7 cellular contexts compared by ENCODE assay signal in the genomic region with DNA sequence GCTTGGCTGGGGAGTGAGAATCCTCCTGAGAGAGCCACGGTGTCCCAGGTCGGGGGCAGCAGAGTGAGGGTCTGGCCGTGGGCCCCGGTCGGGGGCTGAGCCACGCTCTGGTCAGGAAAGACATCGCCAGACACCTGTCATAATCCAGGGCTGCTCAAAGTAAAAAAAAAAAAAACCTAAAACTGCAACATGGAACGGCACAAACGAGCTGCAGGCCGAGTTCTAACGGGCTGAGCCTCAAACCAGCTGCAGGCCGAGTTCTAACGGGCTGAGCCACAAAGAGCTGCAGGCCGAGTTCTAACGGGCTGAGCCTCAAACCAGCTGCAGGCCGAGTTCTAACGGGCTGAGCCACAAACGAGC. TPM values are rescaled to one million over a fixed set of nuclear protein-coding genes. Genes with fewer than 3 reads are reported as not detected.
DNase-seq lines count a peak whose midpoint lies in the region; ATAC-seq, FAIRE-seq and TF ChIP-seq lines count a peak whose summit lies in the region.
"Not testable (repeated sequence)": the region's sequence is repeated elsewhere in the genome, so short reads cannot be mapped to it uniquely, and the experiment has no call there.

No MANE protein-coding gene starts in this region.

- H3K9me3 ChIP-seq in Peyer's patch; astrocyte (ENCODE audit: insufficient read depth, low read depth, low read length); esophagus muscularis mucosa; smooth muscle cell (replicated peaks; ENCODE audit: low read depth): not testable (repeated sequence)

- not testable (repeated sequence) for TF ChIP-seq POLR2A in Peyer's patch (IDR thresholded peaks at IDR 0.05); esophagus muscularis mucosa (IDR thresholded peaks at IDR 0.05; ENCODE audit: low read depth)

- peak overlapping the region; percentile 23 for H3K4me2 ChIP-seq in astrocyte (ENCODE audit: low read length)
- not testable (repeated sequence) for H3K4me2 ChIP-seq in smooth muscle cell

- peaks cover 12% of the 10 kb centered on the region for H3F3A ChIP-seq in smooth muscle cell (ENCODE audit: low read depth)

- H3K4me1 Mint-ChIP-seq in HFFc6 (ENCODE audit: low read depth) (peaks cover 90% of the 10 kb centered on the region), astrocyte (ENCODE audit: low read depth, unreplicated experiment) (peaks cover 64% of the 10 kb centered on the region)
- peaks cover 57% of the 10 kb centered on the region for H3K4me1 Mint-ChIP-seq in activated CD8-positive, alpha-beta memory T cell treated with anti-CD3 and anti-CD28 coated beads, Interleukin-2, amount 10 ng/mL, durations not matched to agents 7 days and 5 days
- peaks cover 46 to 86% (median 82%) of the 10 kb centered on the region in 4 donors for H3K4me1 Mint-ChIP-seq in naive thymus-derived CD8-positive, alpha-beta T cell

- not testable (repeated sequence) for TF ChIP-seq EP300 in esophagus muscularis mucosa (IDR thresholded peaks at IDR 0.05)

- ATAC-seq in activated CD8-positive, alpha-beta memory T cell treated with anti-CD3 and anti-CD28 coated beads, Interleukin-2, amount 10 ng/mL, durations not matched to agents 7 days and 5 days, result not testable (repeated sequence)
- peak in 1 of 2 donors; percentile 35 for ATAC-seq in naive thymus-derived CD8-positive, alpha-beta T cell

- H3K9ac ChIP-seq in astrocyte (ENCODE audit: low read length), result peak overlapping the region; percentile 16
- H3K9ac ChIP-seq in smooth muscle cell (ENCODE audit: low read depth), result not testable (repeated sequence)

- H3K79me2 ChIP-seq in astrocyte (ENCODE audit: insufficient read depth, low read length) (peaks cover 94% of the 10 kb centered on the region), smooth muscle cell (ENCODE audit: low read depth) (peaks cover 77% of the 10 kb centered on the region)

- CTCF ChIA-PET in activated CD8-positive, alpha-beta memory T cell treated with anti-CD3 and anti-CD28 coated beads, Interleukin-2, amount 10 ng/mL, durations not matched to agents 7 days and 5 days (lab: Charles Lee), result interaction anchor here (0.7 to 4.3 kb wide), 13 partner anchors 10 to 294 kb away, joined by 3 to 25 read pairs (median 5); no protein-coding TSS in a partner anchor

- peak overlapping the region; percentile 95 for H3K27ac Mint-ChIP-seq in HFFc6
- H3K27ac Mint-ChIP-seq in activated CD8-positive, alpha-beta memory T cell treated with anti-CD3 and anti-CD28 coated beads, Interleukin-2, amount 10 ng/mL, durations not matched to agents 7 days and 5 days, result peak overlapping the region; percentile 96
- not testable (repeated sequence) for H3K27ac Mint-ChIP-seq in astrocyte (ENCODE audit: unreplicated experiment)
- H3K27ac Mint-ChIP-seq in naive thymus-derived CD8-positive, alpha-beta T cell, result peak overlapping the region; percentile 95 to 99 (median 98)

- H2AFZ ChIP-seq in astrocyte (ENCODE audit: low read depth, low read length); smooth muscle cell (ENCODE audit: low read depth): not testable (repeated sequence)

- peak overlapping the region; percentile 75 to 84 (median 75) for H3K27ac ChIP-seq in Peyer's patch
- H3K27ac ChIP-seq in astrocyte (ENCODE audit: low read depth, low read length), result not testable (repeated sequence)
- peak overlapping the region; percentile 11 to 52 (median 29) for H3K27ac ChIP-seq in esophagus muscularis mucosa (replicated peaks in 1 of 4)
- peak overlapping the region; percentile 77 for H3K27ac ChIP-seq in smooth muscle cell (ENCODE audit: low read depth)

- not testable (repeated sequence) for H3K36me3 ChIP-seq in Peyer's patch; astrocyte (ENCODE audit: insufficient read depth, low read length); esophagus muscularis mucosa; smooth muscle cell (ENCODE audit: low read depth)

- H3K4me3 Mint-ChIP-seq in HFFc6, result peak overlapping the region; percentile 80
- H3K4me3 Mint-ChIP-seq in activated CD8-positive, alpha-beta memory T cell treated with anti-CD3 and anti-CD28 coated beads, Interleukin-2, amount 10 ng/mL, durations not matched to agents 7 days and 5 days, result peak overlapping the region; percentile 62
- not testable (repeated sequence) for H3K4me3 Mint-ChIP-seq in astrocyte (ENCODE audit: unreplicated experiment)
- H3K4me3 Mint-ChIP-seq in naive thymus-derived CD8-positive, alpha-beta T cell, result peak overlapping the region; percentile 78 to 92 (median 86)

- not testable (repeated sequence) for H3K9me3 Mint-ChIP-seq in HFFc6; activated CD8-positive, alpha-beta memory T cell treated with anti-CD3 and anti-CD28 coated beads, Interleukin-2, amount 10 ng/mL, durations not matched to agents 7 days and 5 days (ENCODE audit: low read depth); astrocyte (ENCODE audit: unreplicated experiment); naive thymus-derived CD8-positive, alpha-beta T cell

- H3K4me3 ChIP-seq in Peyer's patch (peak overlapping the region in 1 of 4 donors; percentile 25), esophagus muscularis mucosa (peak overlapping the region in 1 of 4 donors; percentile 14)
- H3K4me3 ChIP-seq in astrocyte (ENCODE audit: insufficient read depth, low read depth, low read length); smooth muscle cell: not testable (repeated sequence)

- WGBS in esophagus muscularis mucosa, result 72% methylated on average over 14 of the region's 18 CpGs
- whole genome bisulfite sequencing in smooth muscle cell (ENCODE audit: low lambda C conversion rate), result 75% methylated on average over 18 of the region's 18 CpGs

- not testable (repeated sequence) for H3K27me3 Mint-ChIP-seq in HFFc6 (ENCODE audit: insufficient read depth); activated CD8-positive, alpha-beta memory T cell treated with anti-CD3 and anti-CD28 coated beads, Interleukin-2, amount 10 ng/mL, durations not matched to agents 7 days and 5 days; astrocyte (ENCODE audit: low read depth, unreplicated experiment); naive thymus-derived CD8-positive, alpha-beta T cell

- not testable (repeated sequence) for H3K27me3 ChIP-seq in Peyer's patch; astrocyte (ENCODE audit: insufficient read depth, low read length); esophagus muscularis mucosa; smooth muscle cell (ENCODE audit: low read depth)

- intact Hi-C loops in esophagus muscularis mucosa (cut with DNase I), result not testable (repeated sequence)

- H3K4me1 ChIP-seq in Peyer's patch, result peaks cover 2 to 60% (median 23%) of the 10 kb centered on the region in 4 donors
- H3K4me1 ChIP-seq in astrocyte (ENCODE audit: insufficient read depth, low read length), result peaks cover 58% of the 10 kb centered on the region
- peaks cover 27 to 79% (median 76%) of the 10 kb centered on the region in 4 donors for H3K4me1 ChIP-seq in esophagus muscularis mucosa
- peaks cover 28% of the 10 kb centered on the region for H3K4me1 ChIP-seq in smooth muscle cell (ENCODE audit: low read depth)

- POLR2A ChIA-PET in naive thymus-derived CD8-positive, alpha-beta T cell (lab: Charles Lee), result interaction anchor here (0.6 to 11.0 kb wide), 23 partner anchors 11 to 368 kb away, joined by 3 to 207 read pairs (median 4); a partner anchor contains a TSS

- FAIRE-seq in astrocyte (lab: Jason Lieb, UNC), result not testable (repeated sequence)

- peaks cover 79% of the 10 kb centered on the region for H4K20me1 ChIP-seq in astrocyte (ENCODE audit: insufficient read depth, low read length)
- H4K20me1 ChIP-seq in smooth muscle cell (ENCODE audit: low read depth), result peaks cover 75% of the 10 kb centered on the region

- not testable (repeated sequence) for TF ChIP-seq CTCF in HFFc6 (IDR thresholded peaks at IDR 0.05); Peyer's patch (IDR thresholded peaks at IDR 0.05); astrocyte (IDR thresholded peaks at IDR 0.05; ENCODE audit: insufficient read depth, low read depth, low read length); esophagus muscularis mucosa (IDR thresholded peaks at IDR 0.05); smooth muscle cell (IDR thresholded peaks at IDR 0.05; ENCODE audit: borderline replicate concordance, insufficient read depth, poor library complexity, severe bottlenecking)

- H3K36me3 Mint-ChIP-seq in HFFc6 (ENCODE audit: low read depth) (peaks cover 34% of the 10 kb centered on the region), astrocyte (ENCODE audit: low read depth, unreplicated experiment) (peaks cover 25% of the 10 kb centered on the region)
- peaks cover 20% of the 10 kb centered on the region for H3K36me3 Mint-ChIP-seq in activated CD8-positive, alpha-beta memory T cell treated with anti-CD3 and anti-CD28 coated beads, Interleukin-2, amount 10 ng/mL, durations not matched to agents 7 days and 5 days
- H3K36me3 Mint-ChIP-seq in naive thymus-derived CD8-positive, alpha-beta T cell, result peaks cover 0 to 50% (median 15%) of the 10 kb centered on the region in 3 donors

- not testable (repeated sequence) for DNase-seq in HFFc6; Peyer's patch; activated CD8-positive, alpha-beta memory T cell treated with anti-CD3 and anti-CD28 coated beads, Interleukin-2, amount 10 ng/mL, durations not matched to agents 7 days and 5 days; astrocyte (ENCODE audit: low read depth); esophagus muscularis mucosa (ENCODE audit: extremely low spot score); naive thymus-derived CD8-positive, alpha-beta T cell; smooth muscle cell (lab: John Stamatoyannopoulos, UW; ENCODE audit: unreplicated experiment)

RNA-seq across cellular contexts. Expression of a gene that starts 21.6 kb away (rescaled TPM):
- total RNA-seq in HFFc6 (2021; fragmentation: NEBNext Ultra II Directional; extraction: Animal tissue kit (Norgen Biotek cat#: 25700)), result 10 to 100 TPM; 31.6 to 37.6 (median 33.1) TPM
- 10 to 100 TPM in 1 of 4 donors, 1 to 10 TPM in 3; 3.5 to 41.3 (median 6.9) TPM for total RNA-seq in Peyer's patch
- 10 to 100 TPM; 16.3 to 49.2 TPM for total RNA-seq in activated CD8-positive, alpha-beta memory T cell treated with anti-CD3 and anti-CD28 coated beads, Interleukin-2, amount 10 ng/mL, durations not matched to agents 7 days and 5 days
- 41.1 and 41.4 TPM in 2 replicates for total RNA-seq in astrocyte
- 10 to 100 TPM; 29.5 to 38.1 (median 34.6) TPM for total RNA-seq in esophagus muscularis mucosa
- 100 to 1,000 TPM; 194 to 196 TPM for total RNA-seq in naive thymus-derived CD8-positive, alpha-beta T cell
- polyA plus RNA-seq in naive thymus-derived CD8-positive, alpha-beta T cell, result 100 to 1,000 TPM in 2 of 3 donors, 10 to 100 TPM in 1; 62.2 to 169 (median 105) TPM
- total RNA-seq in smooth muscle cell, result 21.3 and 23.4 TPM in 2 replicates
- 24.4 and 26.8 TPM in 2 replicates for polyA plus RNA-seq in smooth muscle cell
